In genomic region chr6:8195714-8196104, GRCh38 we compare ENCODE assay signal across 20 cellular contexts.
"Had no signal": no experiment of that assay in that cellular context is flagged by ENCODE, and none has a peak within 500 bp of the region (broad histone marks: within the 10 kb centered on the region; RNA-seq: fewer than 3 reads in every experiment).

No MANE protein-coding gene starts in this region.

- H3K4me3 Mint-ChIP-seq: T-helper 17 cell had no signal

- H3K36me3 ChIP-seq: adrenal gland, lower lobe of right lung, ovary, right lobe of liver, stomach, upper lobe of left lung had no signal

- H3K27me3 ChIP-seq: adrenal gland, ovary, right lobe of liver, upper lobe of left lung had no signal

- H3K27ac Mint-ChIP-seq: activated naive CD4-positive, alpha-beta T cell treated with anti-CD3 and anti-CD28 coated beads, Interleukin-2, amount 50 U/mL, for 72 hours; T-helper 17 cell had no signal

- H3K4me3 ChIP-seq: adrenal gland, lower lobe of right lung, ovary, right lobe of liver, stomach, upper lobe of left lung had no signal

- H3K36me3 Mint-ChIP-seq: activated naive CD4-positive, alpha-beta T cell treated with anti-CD3 and anti-CD28 coated beads, Interleukin-2, amount 50 U/mL, for 72 hours had no signal

- H3K27ac ChIP-seq: adrenal gland, lower lobe of right lung, ovary, right lobe of liver, stomach, upper lobe of left lung, VCaP had no signal

- H3K4me1 Mint-ChIP-seq: T-helper 17 cell had no signal

- H3K9me3 Mint-ChIP-seq: activated naive CD4-positive, alpha-beta T cell treated with anti-CD3 and anti-CD28 coated beads, Interleukin-2, amount 50 U/mL, for 72 hours had no signal

- DNase-seq: activated CD4-positive, alpha-beta T cell treated with anti-CD3 and anti-CD28 coated beads, Interleukin-2, amount 50 U/mL, for 4 hours; activated CD4-positive, CD25-positive, alpha-beta regulatory T cell treated with anti-CD3 and anti-CD28 coated beads, Interleukin-2, amount 50 U/mL, for 72 hours; activated gamma-delta T cell treated with Interleukin-2 at 50 U/mL for 16 hours; adrenal gland; effector memory CD4-positive, alpha-beta T cell; foreskin fibroblast; hypothalamus; islet precursor cell; left colon; lower lobe of right lung; midbrain; ovary; right lobe of liver; small intestine; stimulated activated CD4-positive, alpha-beta T cell treated with anti-CD3 and anti-CD28 coated beads, Interleukin-4, amount 100 ng/mL, for 1 hour; stomach; T-helper 17 cell; upper lobe of left lung had no signal

- H3K9me3 ChIP-seq: adrenal gland, lower lobe of right lung, ovary, right lobe of liver, stomach, upper lobe of left lung had no signal

- H3K4me1 ChIP-seq: adrenal gland, lower lobe of right lung, right lobe of liver, stomach, upper lobe of left lung had no signal
